18 cellular contexts compared by ENCODE assay signal in genomic region chr16:66292241-66292935, GRCh38.
"Had no signal": no experiment of that assay in that cellular context is flagged by ENCODE, and none has a peak within 500 bp of the region (broad histone marks: within the 10 kb centered on the region; RNA-seq: fewer than 3 reads in every experiment).

No MANE protein-coding gene starts in this region.

- H3K4me1 Mint-ChIP-seq: activated CD4-positive, alpha-beta T cell treated with anti-CD3 and anti-CD28 coated beads, Interleukin-2, amount 10 ng/mL, durations not matched to agents 7 days and 5 days; activated naive CD8-positive, alpha-beta T cell treated with anti-CD3 and anti-CD28 coated beads, Interleukin-2, amount 50 U/mL, for 24 hours; T-cell had no signal

- H3K27ac ChIP-seq: body of pancreas, cardiac muscle cell, heart right ventricle, spleen, upper lobe of right lung, VCaP had no signal

- H3K4me3 Mint-ChIP-seq: activated CD4-positive, alpha-beta T cell treated with anti-CD3 and anti-CD28 coated beads, Interleukin-2, amount 10 ng/mL, durations not matched to agents 7 days and 5 days; activated naive CD8-positive, alpha-beta T cell treated with anti-CD3 and anti-CD28 coated beads, Interleukin-2, amount 50 U/mL, for 24 hours; activated T-cell treated with anti-CD3 and anti-CD28 coated beads, Interleukin-2, amount 50 U/mL, for 72 hours; natural killer cell treated with Interleukin-12 subunit alpha and Interleukin-12 subunit beta and Interleukin-15 and Interleukin-18, amount 100 ng/mL, for 72 hours; T-cell; T-helper 2 cell treated with Interferon-gamma antibody and Interleukin-4, amounts not matched to agents 5 μg/mL and 100 μg/mL, for 36 hours had no signal

- H3K36me3 ChIP-seq: cardiac muscle cell, heart right ventricle, spleen, upper lobe of right lung had no signal

- H3K9me3 ChIP-seq: body of pancreas, heart right ventricle, spleen, upper lobe of right lung had no signal

- H3K36me3 Mint-ChIP-seq: natural killer cell treated with Interleukin-12 subunit alpha and Interleukin-12 subunit beta and Interleukin-15 and Interleukin-18, amount 100 ng/mL, for 72 hours; T-cell had no signal

- H3K9me3 Mint-ChIP-seq: activated CD4-positive, alpha-beta T cell treated with anti-CD3 and anti-CD28 coated beads, Interleukin-2, amount 10 ng/mL, durations not matched to agents 7 days and 5 days; activated naive CD8-positive, alpha-beta T cell treated with anti-CD3 and anti-CD28 coated beads, Interleukin-2, amount 50 U/mL, for 24 hours; activated T-cell treated with anti-CD3 and anti-CD28 coated beads, Interleukin-2, amount 50 U/mL, for 72 hours; natural killer cell treated with Interleukin-12 subunit alpha and Interleukin-12 subunit beta and Interleukin-15 and Interleukin-18, amount 100 ng/mL, for 72 hours; T-cell; T-helper 2 cell treated with Interferon-gamma antibody and Interleukin-4, amounts not matched to agents 5 μg/mL and 100 μg/mL, for 36 hours had no signal

- DNase-seq: activated CD4-positive, alpha-beta T cell treated with anti-CD3 and anti-CD28 coated beads, Interleukin-2, amount 10 ng/mL, durations not matched to agents 7 days and 5 days; activated gamma-delta T cell; activated naive CD4-positive, alpha-beta T cell treated with anti-CD3 and anti-CD28 coated beads, Interleukin-2, amount 50 U/mL, for 16 hours; activated naive CD8-positive, alpha-beta T cell treated with anti-CD3 and anti-CD28 coated beads, Interleukin-2, amount 50 U/mL, for 24 hours; activated T-cell treated with anti-CD3 and anti-CD28 coated beads, Interleukin-2, amount 50 U/mL, for 72 hours; body of pancreas; heart right ventricle; kidney glomerular epithelial cell; left ventricle myocardium superior; stimulated activated CD4-positive, alpha-beta T cell treated with anti-CD3 and anti-CD28 coated beads, Interleukin-4, amount 100 ng/mL, for 1 hour; stimulated activated naive CD4-positive, alpha-beta T cell treated with Interleukin-2 at 50 U/mL for 16 hours; upper lobe of right lung had no signal

- H3K4me3 ChIP-seq: body of pancreas, cardiac muscle cell, heart right ventricle, spleen, upper lobe of right lung had no signal

- H3K4me1 ChIP-seq: body of pancreas, heart right ventricle, spleen, upper lobe of right lung had no signal

- ATAC-seq: activated naive CD8-positive, alpha-beta T cell treated with anti-CD3 and anti-CD28 coated beads, Interleukin-2, amount 50 U/mL, for 24 hours; activated T-cell treated with anti-CD3 and anti-CD28 coated beads, Interleukin-2, amount 50 U/mL, for 72 hours; body of pancreas; heart right ventricle; left ventricle myocardium superior; natural killer cell treated with Interleukin-12 subunit alpha and Interleukin-12 subunit beta and Interleukin-15 and Interleukin-18, amount 100 ng/mL, for 72 hours; T-cell; upper lobe of right lung had no signal

- H3K27ac Mint-ChIP-seq: activated CD4-positive, alpha-beta T cell treated with anti-CD3 and anti-CD28 coated beads, Interleukin-2, amount 10 ng/mL, durations not matched to agents 7 days and 5 days; activated naive CD8-positive, alpha-beta T cell treated with anti-CD3 and anti-CD28 coated beads, Interleukin-2, amount 50 U/mL, for 24 hours; activated T-cell treated with anti-CD3 and anti-CD28 coated beads, Interleukin-2, amount 50 U/mL, for 72 hours; natural killer cell treated with Interleukin-12 subunit alpha and Interleukin-12 subunit beta and Interleukin-15 and Interleukin-18, amount 100 ng/mL, for 72 hours; T-cell; T-helper 2 cell treated with Interferon-gamma antibody and Interleukin-4, amounts not matched to agents 5 μg/mL and 100 μg/mL, for 36 hours had no signal

- H3K27me3 ChIP-seq: body of pancreas, cardiac muscle cell, upper lobe of right lung had no signal
